1 cellular context compared by ENCODE assay signal in the genomic region with DNA sequence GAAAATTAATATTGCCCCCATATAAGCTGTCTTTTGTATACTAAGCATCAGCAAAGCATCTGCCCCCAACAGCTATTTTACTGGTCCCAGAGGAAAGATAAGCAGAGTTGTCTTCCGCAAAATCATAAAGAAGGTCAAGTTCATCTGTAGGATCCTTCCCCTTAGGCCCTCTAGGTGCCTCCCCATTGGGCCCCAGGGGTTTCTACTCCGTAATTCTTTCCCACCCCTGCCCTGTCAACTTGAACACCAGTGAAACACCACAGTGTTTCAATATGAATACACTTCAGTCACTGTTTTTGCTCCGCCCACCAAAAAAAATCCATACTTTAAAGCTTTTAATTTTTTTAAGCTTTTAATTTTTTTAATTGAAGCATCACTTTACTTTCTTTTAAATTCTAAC.
A peak's percentile ranks its signal among the peaks of the same experiment; 100 is the strongest.
TF ChIP-seq lines count a peak whose summit lies in the region.

No MANE protein-coding gene starts in this region.

TF ChIP-seq in GM12878, 131 proteins besides CTCF, POLR2A, EP300 and RAD21 (continued from another document):
- TF ChIP-seq, protein P1, sequence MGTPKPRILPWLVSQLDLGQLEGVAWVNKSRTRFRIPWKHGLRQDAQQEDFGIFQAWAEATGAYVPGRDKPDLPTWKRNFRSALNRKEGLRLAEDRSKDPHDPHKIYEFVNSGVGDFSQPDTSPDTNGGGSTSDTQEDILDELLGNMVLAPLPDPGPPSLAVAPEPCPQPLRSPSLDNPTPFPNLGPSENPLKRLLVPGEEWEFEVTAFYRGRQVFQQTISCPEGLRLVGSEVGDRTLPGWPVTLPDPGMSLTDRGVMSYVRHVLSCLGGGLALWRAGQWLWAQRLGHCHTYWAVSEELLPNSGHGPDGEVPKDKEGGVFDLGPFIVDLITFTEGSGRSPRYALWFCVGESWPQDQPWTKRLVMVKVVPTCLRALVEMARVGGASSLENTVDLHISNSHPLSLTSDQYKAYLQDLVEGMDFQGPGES (IDR thresholded peaks at IDR 0.05): no peak
- TF ChIP-seq IKZF1 (conservative IDR thresholded peaks at IDR 0.05) (peak; percentile 58), ZNF207 (IDR thresholded peaks at IDR 0.05; ENCODE audit: borderline replicate concordance) (no peak), YY1 (IDR thresholded peaks at IDR 0.05; ENCODE audit: low read depth, low read length) (0 out of 2 replicates have a peak, but pooled peaks have one; percentile 35), RBBP5 (conservative IDR thresholded peaks at IDR 0.05) (no peak), MYC (IDR thresholded peaks at IDR 0.05; ENCODE audit: insufficient read depth, insufficient read length, insufficient replicate concordance, low read length, severe bottlenecking) (no peak), MTA2 (IDR thresholded peaks at IDR 0.05; ENCODE audit: low read depth) (peak; percentile 73; the same call in 1 of the 2 replicates), TARDBP (IDR thresholded peaks at IDR 0.05; ENCODE audit: borderline replicate concordance) (no peak), MYB (IDR thresholded peaks at IDR 0.05; ENCODE audit: borderline replicate concordance, low read depth, low read length) (no peak), JUNB (IDR thresholded peaks at IDR 0.05) (peak; percentile 93), RUNX3 (IDR thresholded peaks at IDR 0.05; ENCODE audit: low read length) (peak; percentile 86), HDAC6 (IDR thresholded peaks at IDR 0.05; ENCODE audit: unreplicated experiment) (no peak), SMAD5 (IDR thresholded peaks at IDR 0.05; ENCODE audit: low read depth) (no peak), ATF7 (IDR thresholded peaks at IDR 0.05; ENCODE audit: low read depth) (peak; percentile 57), CHD4 (IDR thresholded peaks at IDR 0.05) (no peak), YBX1 (IDR thresholded peaks at IDR 0.05) (no peak), HDAC2 (IDR thresholded peaks at IDR 0.05) (no peak), ESRRA (IDR thresholded peaks at IDR 0.05; ENCODE audit: low read length) (no peak), BMI1 (IDR thresholded peaks at IDR 0.05; ENCODE audit: borderline replicate concordance) (no peak), ZZZ3 (IDR thresholded peaks at IDR 0.05; ENCODE audit: control insufficient read depth, insufficient read length, low read depth) (no peak), SIN3A (IDR thresholded peaks at IDR 0.05; ENCODE audit: low read depth, low read length) (no peak), GABPA (IDR thresholded peaks at IDR 0.05; ENCODE audit: low read depth) (no peak), SIX5 (IDR thresholded peaks at IDR 0.05; ENCODE audit: low read depth, low read length, severe bottlenecking) (no peak), CHD2 (IDR thresholded peaks at IDR 0.05; ENCODE audit: borderline replicate concordance, low read depth, low read length) (no peak), BHLHE40 (IDR thresholded peaks at IDR 0.05; ENCODE audit: borderline replicate concordance in 1 of 2, low read depth in 2 of 2, low read length in 1 of 2) (peak in 1 of 2 experiments; percentile 23; a peak in 1 of 4 replicates), RCOR1 (conservative IDR thresholded peaks at IDR 0.05; ENCODE audit: low read depth, low read length) (no peak), PAX8 (IDR thresholded peaks at IDR 0.05) (no peak), CBX5 (IDR thresholded peaks at IDR 0.05; ENCODE audit: low read depth) (no peak), LARP7 (IDR thresholded peaks at IDR 0.05) (no peak), JUND (IDR thresholded peaks at IDR 0.05; ENCODE audit: low read depth, low read length) (0 out of 2 replicates have a peak, but pooled peaks have one; percentile 34), ZNF384 (IDR thresholded peaks at IDR 0.05; ENCODE audit: borderline replicate concordance, low read depth, low read length) (no peak), NFXL1 (IDR thresholded peaks at IDR 0.05; ENCODE audit: borderline replicate concordance) (no peak), POU2F2 (IDR thresholded peaks at IDR 0.05; ENCODE audit: borderline replicate concordance, low read depth, low read length) (no peak)
- TF ChIP-seq, protein P2, sequence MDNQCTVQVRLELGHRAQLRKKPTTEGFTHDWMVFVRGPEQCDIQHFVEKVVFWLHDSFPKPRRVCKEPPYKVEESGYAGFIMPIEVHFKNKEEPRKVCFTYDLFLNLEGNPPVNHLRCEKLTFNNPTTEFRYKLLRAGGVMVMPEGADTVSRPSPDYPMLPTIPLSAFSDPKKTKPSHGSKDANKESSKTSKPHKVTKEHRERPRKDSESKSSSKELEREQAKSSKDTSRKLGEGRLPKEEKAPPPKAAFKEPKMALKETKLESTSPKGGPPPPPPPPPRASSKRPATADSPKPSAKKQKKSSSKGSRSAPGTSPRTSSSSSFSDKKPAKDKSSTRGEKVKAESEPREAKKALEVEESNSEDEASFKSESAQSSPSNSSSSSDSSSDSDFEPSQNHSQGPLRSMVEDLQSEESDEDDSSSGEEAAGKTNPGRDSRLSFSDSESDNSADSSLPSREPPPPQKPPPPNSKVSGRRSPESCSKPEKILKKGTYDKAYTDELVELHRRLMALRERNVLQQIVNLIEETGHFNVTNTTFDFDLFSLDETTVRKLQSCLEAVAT (IDR thresholded peaks at IDR 0.05): no peak
- TF ChIP-seq, protein P3, sequence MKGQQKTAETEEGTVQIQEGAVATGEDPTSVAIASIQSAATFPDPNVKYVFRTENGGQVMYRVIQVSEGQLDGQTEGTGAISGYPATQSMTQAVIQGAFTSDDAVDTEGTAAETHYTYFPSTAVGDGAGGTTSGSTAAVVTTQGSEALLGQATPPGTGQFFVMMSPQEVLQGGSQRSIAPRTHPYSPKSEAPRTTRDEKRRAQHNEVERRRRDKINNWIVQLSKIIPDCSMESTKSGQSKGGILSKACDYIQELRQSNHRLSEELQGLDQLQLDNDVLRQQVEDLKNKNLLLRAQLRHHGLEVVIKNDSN (IDR thresholded peaks at IDR 0.05; ENCODE audit: borderline replicate concordance, extremely low read length, insufficient read depth, low read depth, low read length): no peak
- TF ChIP-seq, protein P4, sequence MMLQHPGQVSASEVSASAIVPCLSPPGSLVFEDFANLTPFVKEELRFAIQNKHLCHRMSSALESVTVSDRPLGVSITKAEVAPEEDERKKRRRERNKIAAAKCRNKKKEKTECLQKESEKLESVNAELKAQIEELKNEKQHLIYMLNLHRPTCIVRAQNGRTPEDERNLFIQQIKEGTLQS (IDR thresholded peaks at IDR 0.05; ENCODE audit: borderline replicate concordance, extremely low read depth, low read depth, low read length): no peak
- TF ChIP-seq, protein P5, sequence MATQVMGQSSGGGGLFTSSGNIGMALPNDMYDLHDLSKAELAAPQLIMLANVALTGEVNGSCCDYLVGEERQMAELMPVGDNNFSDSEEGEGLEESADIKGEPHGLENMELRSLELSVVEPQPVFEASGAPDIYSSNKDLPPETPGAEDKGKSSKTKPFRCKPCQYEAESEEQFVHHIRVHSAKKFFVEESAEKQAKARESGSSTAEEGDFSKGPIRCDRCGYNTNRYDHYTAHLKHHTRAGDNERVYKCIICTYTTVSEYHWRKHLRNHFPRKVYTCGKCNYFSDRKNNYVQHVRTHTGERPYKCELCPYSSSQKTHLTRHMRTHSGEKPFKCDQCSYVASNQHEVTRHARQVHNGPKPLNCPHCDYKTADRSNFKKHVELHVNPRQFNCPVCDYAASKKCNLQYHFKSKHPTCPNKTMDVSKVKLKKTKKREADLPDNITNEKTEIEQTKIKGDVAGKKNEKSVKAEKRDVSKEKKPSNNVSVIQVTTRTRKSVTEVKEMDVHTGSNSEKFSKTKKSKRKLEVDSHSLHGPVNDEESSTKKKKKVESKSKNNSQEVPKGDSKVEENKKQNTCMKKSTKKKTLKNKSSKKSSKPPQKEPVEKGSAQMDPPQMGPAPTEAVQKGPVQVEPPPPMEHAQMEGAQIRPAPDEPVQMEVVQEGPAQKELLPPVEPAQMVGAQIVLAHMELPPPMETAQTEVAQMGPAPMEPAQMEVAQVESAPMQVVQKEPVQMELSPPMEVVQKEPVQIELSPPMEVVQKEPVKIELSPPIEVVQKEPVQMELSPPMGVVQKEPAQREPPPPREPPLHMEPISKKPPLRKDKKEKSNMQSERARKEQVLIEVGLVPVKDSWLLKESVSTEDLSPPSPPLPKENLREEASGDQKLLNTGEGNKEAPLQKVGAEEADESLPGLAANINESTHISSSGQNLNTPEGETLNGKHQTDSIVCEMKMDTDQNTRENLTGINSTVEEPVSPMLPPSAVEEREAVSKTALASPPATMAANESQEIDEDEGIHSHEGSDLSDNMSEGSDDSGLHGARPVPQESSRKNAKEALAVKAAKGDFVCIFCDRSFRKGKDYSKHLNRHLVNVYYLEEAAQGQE (IDR thresholded peaks at IDR 0.05; ENCODE audit: low read depth, low read length): no peak
- TF ChIP-seq, protein P6, sequence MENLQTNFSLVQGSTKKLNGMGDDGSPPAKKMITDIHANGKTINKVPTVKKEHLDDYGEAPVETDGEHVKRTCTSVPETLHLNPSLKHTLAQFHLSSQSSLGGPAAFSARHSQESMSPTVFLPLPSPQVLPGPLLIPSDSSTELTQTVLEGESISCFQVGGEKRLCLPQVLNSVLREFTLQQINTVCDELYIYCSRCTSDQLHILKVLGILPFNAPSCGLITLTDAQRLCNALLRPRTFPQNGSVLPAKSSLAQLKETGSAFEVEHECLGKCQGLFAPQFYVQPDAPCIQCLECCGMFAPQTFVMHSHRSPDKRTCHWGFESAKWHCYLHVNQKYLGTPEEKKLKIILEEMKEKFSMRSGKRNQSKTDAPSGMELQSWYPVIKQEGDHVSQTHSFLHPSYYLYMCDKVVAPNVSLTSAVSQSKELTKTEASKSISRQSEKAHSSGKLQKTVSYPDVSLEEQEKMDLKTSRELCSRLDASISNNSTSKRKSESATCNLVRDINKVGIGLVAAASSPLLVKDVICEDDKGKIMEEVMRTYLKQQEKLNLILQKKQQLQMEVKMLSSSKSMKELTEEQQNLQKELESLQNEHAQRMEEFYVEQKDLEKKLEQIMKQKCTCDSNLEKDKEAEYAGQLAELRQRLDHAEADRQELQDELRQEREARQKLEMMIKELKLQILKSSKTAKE (IDR thresholded peaks at IDR 0.05; ENCODE audit: low read depth, poor library complexity, severe bottlenecking): peak; percentile 57
- TF ChIP-seq, protein P7, sequence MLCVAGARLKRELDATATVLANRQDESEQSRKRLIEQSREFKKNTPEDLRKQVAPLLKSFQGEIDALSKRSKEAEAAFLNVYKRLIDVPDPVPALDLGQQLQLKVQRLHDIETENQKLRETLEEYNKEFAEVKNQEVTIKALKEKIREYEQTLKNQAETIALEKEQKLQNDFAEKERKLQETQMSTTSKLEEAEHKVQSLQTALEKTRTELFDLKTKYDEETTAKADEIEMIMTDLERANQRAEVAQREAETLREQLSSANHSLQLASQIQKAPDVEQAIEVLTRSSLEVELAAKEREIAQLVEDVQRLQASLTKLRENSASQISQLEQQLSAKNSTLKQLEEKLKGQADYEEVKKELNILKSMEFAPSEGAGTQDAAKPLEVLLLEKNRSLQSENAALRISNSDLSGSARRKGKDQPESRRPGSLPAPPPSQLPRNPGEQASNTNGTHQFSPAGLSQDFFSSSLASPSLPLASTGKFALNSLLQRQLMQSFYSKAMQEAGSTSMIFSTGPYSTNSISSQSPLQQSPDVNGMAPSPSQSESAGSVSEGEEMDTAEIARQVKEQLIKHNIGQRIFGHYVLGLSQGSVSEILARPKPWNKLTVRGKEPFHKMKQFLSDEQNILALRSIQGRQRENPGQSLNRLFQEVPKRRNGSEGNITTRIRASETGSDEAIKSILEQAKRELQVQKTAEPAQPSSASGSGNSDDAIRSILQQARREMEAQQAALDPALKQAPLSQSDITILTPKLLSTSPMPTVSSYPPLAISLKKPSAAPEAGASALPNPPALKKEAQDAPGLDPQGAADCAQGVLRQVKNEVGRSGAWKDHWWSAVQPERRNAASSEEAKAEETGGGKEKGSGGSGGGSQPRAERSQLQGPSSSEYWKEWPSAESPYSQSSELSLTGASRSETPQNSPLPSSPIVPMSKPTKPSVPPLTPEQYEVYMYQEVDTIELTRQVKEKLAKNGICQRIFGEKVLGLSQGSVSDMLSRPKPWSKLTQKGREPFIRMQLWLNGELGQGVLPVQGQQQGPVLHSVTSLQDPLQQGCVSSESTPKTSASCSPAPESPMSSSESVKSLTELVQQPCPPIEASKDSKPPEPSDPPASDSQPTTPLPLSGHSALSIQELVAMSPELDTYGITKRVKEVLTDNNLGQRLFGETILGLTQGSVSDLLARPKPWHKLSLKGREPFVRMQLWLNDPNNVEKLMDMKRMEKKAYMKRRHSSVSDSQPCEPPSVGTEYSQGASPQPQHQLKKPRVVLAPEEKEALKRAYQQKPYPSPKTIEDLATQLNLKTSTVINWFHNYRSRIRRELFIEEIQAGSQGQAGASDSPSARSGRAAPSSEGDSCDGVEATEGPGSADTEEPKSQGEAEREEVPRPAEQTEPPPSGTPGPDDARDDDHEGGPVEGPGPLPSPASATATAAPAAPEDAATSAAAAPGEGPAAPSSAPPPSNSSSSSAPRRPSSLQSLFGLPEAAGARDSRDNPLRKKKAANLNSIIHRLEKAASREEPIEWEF (IDR thresholded peaks at IDR 0.05; ENCODE audit: insufficient replicate concordance, low read depth, low read length): peak; percentile 26
- TF ChIP-seq, protein P8, sequence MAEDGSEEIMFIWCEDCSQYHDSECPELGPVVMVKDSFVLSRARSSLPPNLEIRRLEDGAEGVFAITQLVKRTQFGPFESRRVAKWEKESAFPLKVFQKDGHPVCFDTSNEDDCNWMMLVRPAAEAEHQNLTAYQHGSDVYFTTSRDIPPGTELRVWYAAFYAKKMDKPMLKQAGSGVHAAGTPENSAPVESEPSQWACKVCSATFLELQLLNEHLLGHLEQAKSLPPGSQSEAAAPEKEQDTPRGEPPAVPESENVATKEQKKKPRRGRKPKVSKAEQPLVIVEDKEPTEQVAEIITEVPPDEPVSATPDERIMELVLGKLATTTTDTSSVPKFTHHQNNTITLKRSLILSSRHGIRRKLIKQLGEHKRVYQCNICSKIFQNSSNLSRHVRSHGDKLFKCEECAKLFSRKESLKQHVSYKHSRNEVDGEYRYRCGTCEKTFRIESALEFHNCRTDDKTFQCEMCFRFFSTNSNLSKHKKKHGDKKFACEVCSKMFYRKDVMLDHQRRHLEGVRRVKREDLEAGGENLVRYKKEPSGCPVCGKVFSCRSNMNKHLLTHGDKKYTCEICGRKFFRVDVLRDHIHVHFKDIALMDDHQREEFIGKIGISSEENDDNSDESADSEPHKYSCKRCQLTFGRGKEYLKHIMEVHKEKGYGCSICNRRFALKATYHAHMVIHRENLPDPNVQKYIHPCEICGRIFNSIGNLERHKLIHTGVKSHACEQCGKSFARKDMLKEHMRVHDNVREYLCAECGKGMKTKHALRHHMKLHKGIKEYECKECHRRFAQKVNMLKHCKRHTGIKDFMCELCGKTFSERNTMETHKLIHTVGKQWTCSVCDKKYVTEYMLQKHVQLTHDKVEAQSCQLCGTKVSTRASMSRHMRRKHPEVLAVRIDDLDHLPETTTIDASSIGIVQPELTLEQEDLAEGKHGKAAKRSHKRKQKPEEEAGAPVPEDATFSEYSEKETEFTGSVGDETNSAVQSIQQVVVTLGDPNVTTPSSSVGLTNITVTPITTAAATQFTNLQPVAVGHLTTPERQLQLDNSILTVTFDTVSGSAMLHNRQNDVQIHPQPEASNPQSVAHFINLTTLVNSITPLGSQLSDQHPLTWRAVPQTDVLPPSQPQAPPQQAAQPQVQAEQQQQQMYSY (CRISPR knock-in tag; IDR thresholded peaks at IDR 0.05): no peak
